Comparison of ENCODE assay signal across 25 cellular contexts in the genomic region with DNA sequence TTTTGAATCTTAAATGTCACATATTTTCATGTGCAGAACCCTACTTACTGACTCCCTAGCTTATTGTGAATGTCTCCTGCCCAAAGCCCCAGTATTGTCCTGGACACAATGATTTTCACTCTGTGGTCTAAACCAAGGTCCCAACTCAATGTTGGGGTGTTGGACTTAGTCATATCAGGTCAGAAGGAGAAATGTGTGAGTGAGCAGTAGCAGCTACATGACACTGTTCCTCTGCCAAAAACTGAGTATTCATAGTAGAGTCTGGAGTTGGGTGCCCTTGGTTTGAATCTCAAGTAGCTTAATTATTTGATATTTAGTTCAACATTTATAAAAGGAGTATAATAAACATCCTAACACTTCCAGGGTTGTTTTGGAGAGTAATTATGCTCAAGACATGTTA.
A peak's percentile ranks its signal among the peaks of the same experiment; 100 is the strongest.
DNase-seq lines count a peak whose midpoint lies in the region; ATAC-seq and TF ChIP-seq lines count a peak whose summit lies in the region.
"Had no signal": no experiment of that assay in that cellular context is flagged by ENCODE, and none has a peak within 500 bp of the region (broad histone marks: within the 10 kb centered on the region; RNA-seq: fewer than 3 reads in every experiment).

No MANE protein-coding gene starts in this region.

- peak overlapping the region; percentile 62; the same call in 1 of the 2 replicates for H4K5ac ChIP-seq in IMR-90 (ENCODE audit: low read depth, low read length)

- H3K4me3 ChIP-seq in heart left ventricle (no peak overlapping the region), IMR-90 (ENCODE audit: insufficient read depth, low read depth, low read length) (no peak overlapping the region), mammary epithelial cell (replicated peaks in 1 of 3; ENCODE audit: insufficient read depth in 1 of 3, low read depth in 2 of 3, low read length in 3 of 3) (no peak overlapping the region)
- H3K4me3 ChIP-seq: BLaER1 had no signal

- peak overlapping the region; percentile 81 for H2BK5ac ChIP-seq in IMR-90 (ENCODE audit: low read depth, low read length, poor library complexity, severe bottlenecking)

- peaks cover 0 to 3% (median 0%) of the 10 kb centered on the region in 9 donors for H3K9me3 Mint-ChIP-seq in naive thymus-derived CD8-positive, alpha-beta T cell

- ATAC-seq in heart left ventricle (peak in 3 of 4 donors; percentile 53 to 80 (median 55)), IMR-90 (ENCODE audit: low read depth) (no peak), left ventricle myocardium superior (peak; percentile 47)
- no peak for ATAC-seq in naive thymus-derived CD8-positive, alpha-beta T cell

- no peak overlapping the region for H3K27ac Mint-ChIP-seq in naive thymus-derived CD8-positive, alpha-beta T cell
- H3K27ac Mint-ChIP-seq: CD14-positive monocyte; CD4-positive, alpha-beta memory T cell; CD4-positive, CD25-positive, alpha-beta regulatory T cell; CD8-positive, alpha-beta memory T cell had no signal

- peak overlapping the region; percentile 66; the same call in 1 of the 2 replicates for H3K18ac ChIP-seq in IMR-90 (ENCODE audit: low read depth, low read length)

- dilution Hi-C loops in IMR-90 (cut with HindIII; ENCODE audit: low sequenced_read_pairs, unreplicated experiment) = no loop called here
- dilution Hi-C loops in mammary epithelial cell (cut with HindIII; ENCODE audit: low sequenced_read_pairs) = no loop called here

- peak overlapping the region; percentile 87; the same call in 2 of the 3 replicates for H2BK15ac ChIP-seq in IMR-90 (ENCODE audit: low read depth, low read length)

- H3K9me3 ChIP-seq in heart left ventricle = no peaks in the 10 kb centered on the region
- no peaks in the 10 kb centered on the region for H3K9me3 ChIP-seq in IMR-90 (ENCODE audit: control insufficient read depth, insufficient read depth, low read length)
- no peaks in the 10 kb centered on the region for H3K9me3 ChIP-seq in mammary epithelial cell (replicated peaks; ENCODE audit: insufficient read depth, low read length)
- H3K9me3 ChIP-seq: BE2C, BLaER1 had no signal

- POLR2A ChIA-PET in IMR-90 (lab: Charles Lee; ENCODE audit: unreplicated experiment) = no interaction called here
- POLR2A ChIA-PET in naive thymus-derived CD8-positive, alpha-beta T cell (lab: Charles Lee) = no interaction called here

- CTCF ChIA-PET in IMR-90 (lab: Yijun Ruan, JAX) (interaction anchor here (1.0 kb wide), 1 partner anchor 19 kb away, joined by 3 read pairs; no protein-coding TSS in a partner anchor), mammary epithelial cell (lab: Charles Lee; ENCODE audit: low non-redundant PET) (no interaction called here)

- no peaks in the 10 kb centered on the region for H3K4me1 Mint-ChIP-seq in naive thymus-derived CD8-positive, alpha-beta T cell
- H3K4me1 Mint-ChIP-seq: CD14-positive monocyte; CD4-positive, alpha-beta memory T cell; CD4-positive, CD25-positive, alpha-beta regulatory T cell; CD8-positive, alpha-beta memory T cell had no signal

- no peak for DNase-seq in heart left ventricle
- DNase-seq in cardiac septum (ENCODE audit: low spot score) = no peak
- no peak for DNase-seq in IMR-90
- peak; percentile 8 for DNase-seq in M059J (ENCODE audit: low read depth)
- DNase-seq in left ventricle myocardium superior = no peak
- no peak for DNase-seq in mammary epithelial cell
- no peak for DNase-seq in naive thymus-derived CD8-positive, alpha-beta T cell
- DNase-seq in NK-92 (lab: John Stamatoyannopoulos, UW; ENCODE audit: unreplicated experiment) = no peak
- DNase-seq: 8988T; ACHN; BE2C; C1 segment of cervical spinal cord; CD4-positive, alpha-beta memory T cell; CD4-positive, CD25-positive, alpha-beta regulatory T cell; CD8-positive, alpha-beta memory T cell; COR-L47; DMS 273 treated with DMSO at 0.1 percent for 48 hours; DMS153; DMS53; DMS79; DND-41; EL; GF-D8 had no signal

- H3K9me1 ChIP-seq in IMR-90 (ENCODE audit: insufficient read depth, low read length) = peaks cover 5% of the 10 kb centered on the region; the same call in 1 of the 2 replicates

- no peak overlapping the region for H3K4me2 ChIP-seq in IMR-90 (ENCODE audit: low read depth, low read length)
- no peak overlapping the region for H3K4me2 ChIP-seq in mammary epithelial cell (ENCODE audit: insufficient read depth, low read depth, low read length)
- H3K4me2 ChIP-seq: BLaER1 had no signal

- H3K14ac ChIP-seq in IMR-90 (replicated peaks; ENCODE audit: low read depth, low read length) = peak overlapping the region; percentile 75

- peak overlapping the region; percentile 28; the same call in 1 of the 2 replicates for H2BK20ac ChIP-seq in IMR-90 (ENCODE audit: low read depth, low read length)

- intact Hi-C loops in heart left ventricle (cut with DNase I) = loop anchor here in 2 of 10 donors (5.0 to 10.0 kb wide), 2 partner anchors 75 to 137 kb away; no protein-coding TSS in a partner anchor
- intact Hi-C loops in cardiac septum (cut with DNase I) = loop anchor here (5.0 kb wide), 1 partner anchor 137 kb away; no protein-coding TSS in a partner anchor
- intact Hi-C loops in IMR-90 (cut with micrococcal nuclease) = loop anchor here (5.0 to 10.0 kb wide), 4 partner anchors 63 to 583 kb away; partner anchors contain the start of gene PTN
- intact Hi-C loops in left ventricle myocardium superior (cut with micrococcal nuclease) = no loop called here
- intact Hi-C loops in mammary epithelial cell (cut with micrococcal nuclease) = no loop called here

- no peak for TF ChIP-seq CTCF in heart left ventricle (IDR thresholded peaks at IDR 0.05)
- no peak for TF ChIP-seq CTCF in IMR-90 (conservative IDR thresholded peaks at IDR 0.05; ENCODE audit: low read depth, low read length)
- TF ChIP-seq CTCF in mammary epithelial cell (conservative IDR thresholded peaks at IDR 0.05 in 1 of 2, IDR thresholded peaks at IDR 0.05 in 1 of 2; ENCODE audit: extremely low read depth in 1 of 2, insufficient read depth in 1 of 2, low read depth in 1 of 2, low read length in 2 of 2) = no peak

- no peak for TF ChIP-seq POLR2A in heart left ventricle (IDR thresholded peaks at IDR 0.05)
- no peak for TF ChIP-seq POLR2A in IMR-90 (IDR thresholded peaks at IDR 0.05; ENCODE audit: low read depth, low read length)

- no TSS peak for BruUV-seq in IMR-90 (replicated peaks; lab: Mats Ljungman, UMichigan)
- BruUV-seq in mammary epithelial cell (replicated peaks; lab: Mats Ljungman, UMichigan) = no TSS peak

- H3K23ac ChIP-seq in IMR-90 (ENCODE audit: low read depth, low read length) = peak overlapping the region; percentile 70; the same call in 1 of the 2 replicates

- peak overlapping the region; percentile 84 for H2AK5ac ChIP-seq in IMR-90 (ENCODE audit: low read depth, low read length)

- H4K20me1 ChIP-seq in IMR-90 (ENCODE audit: insufficient read depth, low read length) (no peaks in the 10 kb centered on the region), mammary epithelial cell (ENCODE audit: insufficient read depth, low read length) (no peaks in the 10 kb centered on the region)
- H4K20me1 ChIP-seq: BLaER1 had no signal

- no peaks in the 10 kb centered on the region for H3K27me3 Mint-ChIP-seq in naive thymus-derived CD8-positive, alpha-beta T cell
- H3K27me3 Mint-ChIP-seq: CD4-positive, alpha-beta memory T cell; CD4-positive, CD25-positive, alpha-beta regulatory T cell; CD8-positive, alpha-beta memory T cell had no signal

- H3K4ac ChIP-seq in IMR-90 (ENCODE audit: low read depth, low read length) = peak overlapping the region; percentile 55

- no peak overlapping the region for H3K9ac ChIP-seq in IMR-90 (ENCODE audit: low read depth, low read length)
- no peak overlapping the region for H3K9ac ChIP-seq in mammary epithelial cell (ENCODE audit: insufficient read depth, low read length)
- H3K9ac ChIP-seq: BLaER1 had no signal

- H2AK9ac ChIP-seq in IMR-90 (replicated peaks; ENCODE audit: low read depth, low read length, poor library complexity) = no peak overlapping the region

- no peaks in the 10 kb centered on the region for H3K36me3 ChIP-seq in heart left ventricle
- peaks cover 9% of the 10 kb centered on the region for H3K36me3 ChIP-seq in IMR-90 (ENCODE audit: control insufficient read depth, insufficient read depth, low read length)
- H3K36me3 ChIP-seq in mammary epithelial cell (ENCODE audit: insufficient read depth, low read length) = no peaks in the 10 kb centered on the region
- H3K36me3 ChIP-seq: BE2C, BLaER1 had no signal

- peaks cover 28 to 50% of the 10 kb centered on the region in 2 experiments for H3K79me1 ChIP-seq in IMR-90 (ENCODE audit: low read depth in 1 of 2, low read length in 2 of 2)

- no peak overlapping the region for H2AFZ ChIP-seq in IMR-90 (replicated peaks; ENCODE audit: low read length, poor library complexity)
- no peak overlapping the region for H2AFZ ChIP-seq in mammary epithelial cell (ENCODE audit: low read depth, low read length)

- H4K91ac ChIP-seq in IMR-90 (ENCODE audit: insufficient read depth, low read depth, low read length) = peak overlapping the region; percentile 81

- no peaks in the 10 kb centered on the region for H3K36me3 Mint-ChIP-seq in naive thymus-derived CD8-positive, alpha-beta T cell
- H3K36me3 Mint-ChIP-seq: CD14-positive monocyte; CD4-positive, alpha-beta memory T cell; CD4-positive, CD25-positive, alpha-beta regulatory T cell; CD8-positive, alpha-beta memory T cell had no signal

- peak overlapping the region; percentile 48 to 68; a peak in 3 of 4 replicates for H4K8ac ChIP-seq in IMR-90 (ENCODE audit: low read depth in 2 of 2, low read length in 2 of 2)

- no peaks in the 10 kb centered on the region for H3K79me2 ChIP-seq in mammary epithelial cell (ENCODE audit: insufficient read depth, low read length)

- in situ Hi-C loops in IMR-90 (cut with MboI; ENCODE audit: low sequenced_read_pairs) (no loop called here), mammary epithelial cell (cut with MboI; ENCODE audit: low sequenced_read_pairs in 2 of 2) (no loop called here)

- peak overlapping the region; percentile 71 for H2BK120ac ChIP-seq in IMR-90 (ENCODE audit: low read depth, low read length)

- H3K27me3 ChIP-seq in heart left ventricle = no peaks in the 10 kb centered on the region
- H3K27me3 ChIP-seq in IMR-90 (ENCODE audit: control insufficient read depth, insufficient read depth, low read length) = no peaks in the 10 kb centered on the region
- H3K27me3 ChIP-seq in mammary epithelial cell (ENCODE audit: insufficient read depth, low read length) = no peaks in the 10 kb centered on the region
- H3K27me3 ChIP-seq: BE2C, BLaER1 had no signal

- TF ChIP-seq RAD21 in IMR-90 (IDR thresholded peaks at IDR 0.05; ENCODE audit: low read length) = no peak

- H3K4me3 Mint-ChIP-seq in naive thymus-derived CD8-positive, alpha-beta T cell = no peak overlapping the region
- H3K4me3 Mint-ChIP-seq: CD14-positive monocyte; CD4-positive, alpha-beta memory T cell; CD4-positive, CD25-positive, alpha-beta regulatory T cell; CD8-positive, alpha-beta memory T cell had no signal

- H3K56ac ChIP-seq in IMR-90 (ENCODE audit: extremely low read depth, insufficient read depth, low read length) = no peak overlapping the region

- peak overlapping the region in 3 of 12 donors; percentile 26 to 43 (median 39) for H3K27ac ChIP-seq in heart left ventricle
- H3K27ac ChIP-seq in IMR-90 (ENCODE audit: insufficient read depth, low read length) = peak overlapping the region; percentile 64; the same call in 1 of the 2 replicates
- H3K27ac ChIP-seq in mammary epithelial cell (ENCODE audit: insufficient read depth, low read depth, low read length) = no peak overlapping the region
- H3K27ac ChIP-seq: BLaER1 had no signal

- H3K4me1 ChIP-seq in heart left ventricle (peaks cover 0 to 22% (median 8%) of the 10 kb centered on the region in 12 donors), IMR-90 (ENCODE audit: control insufficient read depth, insufficient read depth, low read length) (peaks cover 11% of the 10 kb centered on the region), mammary epithelial cell (ENCODE audit: insufficient read depth, low read length) (no peaks in the 10 kb centered on the region)
- H3K4me1 ChIP-seq: BE2C, BLaER1 had no signal

Comparison
In these comparisons a context has a peak if more than half of its experiments do, and no peak if none do; other contexts are left out.
1. intact Hi-C loops: an anchor here in cardiac septum (5.0 kb wide) and IMR-90 (5.0 to 10.0 kb wide); none called in left ventricle myocardium superior and mammary epithelial cell.
2. ATAC-seq: peak in heart left ventricle (3 of 4) and left ventricle myocardium superior (single experiment); none in IMR-90 (single experiment) and naive thymus-derived CD8-positive, alpha-beta T cell (0 of 2).